10 cellular contexts compared by ENCODE assay signal in genomic region chr3:30605005-30605404, GRCh38. TPM values are rescaled to one million over a fixed set of nuclear protein-coding genes. Genes with fewer than 3 reads are reported as not detected.
DNase-seq lines count a peak whose midpoint lies in the region; ATAC-seq and TF ChIP-seq lines count a peak whose summit lies in the region.
"Had no signal": no experiment of that assay in that cellular context is flagged by ENCODE, and none has a peak within 500 bp of the region (broad histone marks: within the 10 kb centered on the region; RNA-seq: fewer than 3 reads in every experiment).

No MANE protein-coding gene starts in this region.

- H3K4me1 Mint-ChIP-seq in CD8-positive, alpha-beta memory T cell: peaks cover 45 to 51% (median 49%) of the 10 kb centered on the region in 3 donors

- no peaks in the 10 kb centered on the region for H3K36me3 ChIP-seq in CD8-positive, alpha-beta memory T cell (ENCODE audit: insufficient read depth, low read length)
- H3K36me3 ChIP-seq in Panc1 (ENCODE audit: control insufficient read depth, insufficient read depth, low read length): no peaks in the 10 kb centered on the region; the same call in 1 of the 2 replicates
- H3K36me3 ChIP-seq in neutrophil: no peaks in the 10 kb centered on the region

- H3K27ac Mint-ChIP-seq in CD8-positive, alpha-beta memory T cell: peak overlapping the region in 7 of 8 donors; percentile 79 to 98 (median 95)

- intact Hi-C loops in Panc1 (cut with micrococcal nuclease; ENCODE audit: unreplicated experiment): loop anchor here (5.0 to 10.0 kb wide), 2 partner anchors 263 to 490 kb away; no protein-coding TSS in a partner anchor

- in situ Hi-C loops in Panc1 (cut with HindIII; ENCODE audit: low pct_unique_long_range_greater_than_20kb, low sequenced_read_pairs): no loop called here

- no TSS peak for BruUV-seq in Panc1 (replicated peaks; lab: Mats Ljungman, UMichigan)

- CTCF ChIA-PET in CD8-positive, alpha-beta memory T cell (lab: Charles Lee): no interaction called here
- CTCF ChIA-PET in Panc1 (lab: Charles Lee): no interaction called here

- H3K9me3 ChIP-seq in CD8-positive, alpha-beta memory T cell (ENCODE audit: low read length): no peaks in the 10 kb centered on the region
- H3K9me3 ChIP-seq in Panc1 (ENCODE audit: control insufficient read depth, insufficient read depth, low read depth, low read length): no peaks in the 10 kb centered on the region
- H3K9me3 ChIP-seq in neutrophil: no peaks in the 10 kb centered on the region

- H3K27me3 ChIP-seq in CD8-positive, alpha-beta memory T cell (ENCODE audit: insufficient read depth, low read length, poor library complexity, severe bottlenecking): no peaks in the 10 kb centered on the region
- H3K27me3 ChIP-seq in Panc1 (ENCODE audit: control insufficient read depth, insufficient read depth, low read length): no peaks in the 10 kb centered on the region
- H3K27me3 ChIP-seq in neutrophil: no peaks in the 10 kb centered on the region

- H3K9me3 Mint-ChIP-seq in CD8-positive, alpha-beta memory T cell: no peaks in the 10 kb centered on the region

- POLR2A ChIA-PET in CD8-positive, alpha-beta memory T cell (lab: Charles Lee): interaction anchor here (1.4 kb wide), 1 partner anchor 9 kb away, joined by 3 read pairs; no protein-coding TSS in a partner anchor
- POLR2A ChIA-PET in Panc1 (lab: Charles Lee): no interaction called here

- no peak for DNase-seq in CD8-positive, alpha-beta memory T cell
- no peak for DNase-seq in Panc1 (ENCODE audit: low read depth, low spot score)
- DNase-seq in dermis blood vessel endothelial cell: peak; percentile 6
- DNase-seq in D341Med (ENCODE audit: low spot score): no peak
- DNase-seq in C1 segment of cervical spinal cord (lab: John Stamatoyannopoulos, UW): no peak
- no peak for DNase-seq in iPS-NIHi11 (ENCODE audit: low spot score)
- DNase-seq in Ammon's horn (ENCODE audit: low spot score): no peak
- DNase-seq: NCI-H1694, retina had no signal

- peak overlapping the region; percentile 88 to 99 (median 98) for H3K4me3 Mint-ChIP-seq in CD8-positive, alpha-beta memory T cell

- H3K4me3 ChIP-seq in CD8-positive, alpha-beta memory T cell (ENCODE audit: low read length): peak overlapping the region; percentile 26
- no peak overlapping the region for H3K4me3 ChIP-seq in Panc1 (ENCODE audit: low read depth in 2 of 2, low read length in 2 of 2)
- peak overlapping the region; percentile 78 to 94 for H3K4me3 ChIP-seq in neutrophil (ENCODE audit: low read depth in 1 of 2, low read length in 1 of 2)

- H3K27me3 Mint-ChIP-seq in CD8-positive, alpha-beta memory T cell: no peaks in the 10 kb centered on the region

- H3K27ac ChIP-seq in CD8-positive, alpha-beta memory T cell (ENCODE audit: low read depth, low read length): no peak overlapping the region
- peak overlapping the region; percentile 82 for H3K27ac ChIP-seq in Panc1 (ENCODE audit: low read length)
- peak overlapping the region; percentile 99 for H3K27ac ChIP-seq in neutrophil

- no peak for TF ChIP-seq CTCF in Panc1 (IDR thresholded peaks at IDR 0.05)
- no peak for TF ChIP-seq CTCF in neutrophil (IDR thresholded peaks at IDR 0.05)

- no peak for ATAC-seq in Panc1

- H3K36me3 Mint-ChIP-seq in CD8-positive, alpha-beta memory T cell: peaks cover 0 to 27% (median 4%) of the 10 kb centered on the region in 3 donors

- H3K4me1 ChIP-seq in CD8-positive, alpha-beta memory T cell (ENCODE audit: insufficient read depth, low read length): peaks cover 42% of the 10 kb centered on the region
- H3K4me1 ChIP-seq in Panc1 (ENCODE audit: control insufficient read depth, insufficient read depth, low read length) (peaks cover 17% of the 10 kb centered on the region), neutrophil (ENCODE audit: control insufficient read depth in 1 of 2, insufficient read depth in 1 of 2, low read depth in 1 of 2, low read length in 1 of 2) (peaks cover 61 to 63% of the 10 kb centered on the region in 2 experiments)

RNA-seq across cellular contexts. Expression of gene TGFBR2, which starts 1.4 kb away (rescaled TPM):
- 10 to 100 TPM; 55.3 to 56.3 TPM for total RNA-seq in CD8-positive, alpha-beta memory T cell
- 108 TPM for polyA plus RNA-seq in CD8-positive, alpha-beta memory T cell
- total RNA-seq in Panc1 (2021; ENCODE audit: unreplicated experiment): 45.9 TPM
- polyA plus RNA-seq in Panc1 (2012; ENCODE audit: insufficient read length): 38.8 TPM
- total RNA-seq in dermis blood vessel endothelial cell: 632 and 715 TPM in 2 replicates

Comparison
In these comparisons a context has a peak if more than half of its experiments do, and no peak if none do; other contexts are left out.
1. H3K4me3 ChIP-seq: peak in CD8-positive, alpha-beta memory T cell (single experiment) and neutrophil (2 of 2); none in Panc1 (0 of 2).
2. RNA of gene TGFBR2, which starts 1.4 kb away (total RNA-seq): 632 to 715 TPM in dermis blood vessel endothelial cell; 55.3 to 56.3 TPM in CD8-positive, alpha-beta memory T cell and 45.9 TPM in Panc1 (single experiment); every median in the first group is over 10 times any median in the second.